Comparison of ENCODE assay signal across 8 cellular contexts in genomic region chr7:101723835-101724234, GRCh38.
"Had no signal": no experiment of that assay in that cellular context is flagged by ENCODE, and none has a peak within 500 bp of the region (broad histone marks: within the 10 kb centered on the region; RNA-seq: fewer than 3 reads in every experiment).

No MANE protein-coding gene starts in this region.

- H3K4me2 ChIP-seq: GM23338 had no signal

- H3K4me3 ChIP-seq: GM23338 had no signal

- DNase-seq: H9, HCEC 1CT, KG1 had no signal

- ATAC-seq: GM23338, HepG2 had no signal

- H2AFZ ChIP-seq: GM23338 had no signal

- FAIRE-seq: H1, H54, HepG2 had no signal

- H3K27ac ChIP-seq: HL-60 had no signal
